In genomic region chr11:118304227-118304808, GRCh38 we compare ENCODE assay signal across 12 cellular contexts. TPM values are rescaled to one million over a fixed set of nuclear protein-coding genes. Genes with fewer than 3 reads are reported as not detected.
A peak's percentile ranks its signal among the peaks of the same experiment; 100 is the strongest.
DNase-seq lines count a peak whose midpoint lies in the region; ATAC-seq, FAIRE-seq and TF ChIP-seq lines count a peak whose summit lies in the region.
"Had no signal": no experiment of that assay in that cellular context is flagged by ENCODE, and none has a peak within 500 bp of the region (broad histone marks: within the 10 kb centered on the region; RNA-seq: fewer than 3 reads in every experiment).

Gene CD3E, plus strand, starts transcription at chr11:118304730. Its CDS starts 223 bp downstream, at chr11:118304953.

- peaks cover 16% of the 10 kb centered on the region for H3K36me3 ChIP-seq in thymus (ENCODE audit: control insufficient read depth, insufficient read depth)

- H3K27me3 ChIP-seq in thymus (ENCODE audit: control insufficient read depth, insufficient read depth): no peaks in the 10 kb centered on the region

- WGBS in thymus: 7% methylated on average over 3 of the region's 3 CpGs

- no peaks in the 10 kb centered on the region for H3K9me3 ChIP-seq in T-helper 17 cell (ENCODE audit: control insufficient read depth, low read length, poor library complexity, severe bottlenecking)
- H3K9me3 ChIP-seq in thymus (ENCODE audit: control insufficient read depth): no peaks in the 10 kb centered on the region

- H3K27ac ChIP-seq in thymus (ENCODE audit: low read depth): peak within 1 kb of the TSS; percentile 98
- H3K27ac ChIP-seq: hepatocyte had no signal

- peaks cover 14% of the 10 kb centered on the region for H3K36me3 Mint-ChIP-seq in T-helper 17 cell (ENCODE audit: low read depth)
- peaks cover 21 to 40% (median 37%) of the 10 kb centered on the region in 3 donors for H3K36me3 Mint-ChIP-seq in naive thymus-derived CD8-positive, alpha-beta T cell
- H3K36me3 Mint-ChIP-seq: naive B cell had no signal

- peak within 1 kb of the TSS; percentile 100 for H3K27ac Mint-ChIP-seq in T-helper 17 cell
- peak within 1 kb of the TSS; percentile 98 to 100 (median 99) for H3K27ac Mint-ChIP-seq in naive thymus-derived CD8-positive, alpha-beta T cell

- H3K4me1 ChIP-seq in thymus (ENCODE audit: control insufficient read depth, insufficient read depth, low read length): peaks cover 27% of the 10 kb centered on the region

- TF ChIP-seq POLR2A in GM12892 (IDR thresholded peaks at IDR 0.05; ENCODE audit: low read depth, low read length): no peak

- peaks cover 48% of the 10 kb centered on the region for H3K4me1 Mint-ChIP-seq in T-helper 17 cell
- peaks cover 46 to 90% (median 76%) of the 10 kb centered on the region in 4 donors for H3K4me1 Mint-ChIP-seq in naive thymus-derived CD8-positive, alpha-beta T cell

- no peaks in the 10 kb centered on the region for H3K27me3 Mint-ChIP-seq in T-helper 17 cell
- no peaks in the 10 kb centered on the region for H3K27me3 Mint-ChIP-seq in naive thymus-derived CD8-positive, alpha-beta T cell

- ATAC-seq in T-helper 17 cell (peak; percentile 85), GM18907 (IDR thresholded peaks at IDR 0.05; ENCODE audit: unreplicated experiment) (no peak), HG03432 (IDR thresholded peaks at IDR 0.05; ENCODE audit: unreplicated experiment) (no peak)
- peak; percentile 65 to 75 for ATAC-seq in naive thymus-derived CD8-positive, alpha-beta T cell

- FAIRE-seq in GM12892 (lab: Jason Lieb, UNC): no peak

- POLR2A ChIA-PET in naive thymus-derived CD8-positive, alpha-beta T cell (lab: Charles Lee): interaction anchor here (0.6 to 4.2 kb wide), 16 partner anchors 9 to 608 kb away, joined by 3 to 33 read pairs (median 6); partner anchors contain the start of genes JAML, KMT2A, MPZL3 and UBE4A

- DNase-seq in T-helper 17 cell (peak in 2 of 3 donors; percentile 43 to 48), activated T-helper 1 cell treated with Interleukin-2 at 50 U/mL for 16 hours (ENCODE audit: low read depth) (peak; percentile 50), GM12892 (ENCODE audit: insufficient read length) (no peak), GM03348 (ENCODE audit: low spot score) (no peak)
- peak in 9 of 10 donors; percentile 25 to 84 (median 64) for DNase-seq in naive thymus-derived CD8-positive, alpha-beta T cell
- DNase-seq: GF-D8, naive B cell, NCI-H2081 treated with DMSO at 0.1 percent for 48 hours had no signal

- peak within 1 kb of the TSS; percentile 100 for H3K4me3 Mint-ChIP-seq in T-helper 17 cell
- peak within 1 kb of the TSS; percentile 90 to 100 (median 99) for H3K4me3 Mint-ChIP-seq in naive thymus-derived CD8-positive, alpha-beta T cell
- H3K4me3 Mint-ChIP-seq: naive B cell had no signal

- H3K9me3 Mint-ChIP-seq in naive thymus-derived CD8-positive, alpha-beta T cell: no peaks in the 10 kb centered on the region
- H3K9me3 Mint-ChIP-seq: naive B cell had no signal

- H3K4me3 ChIP-seq in thymus (ENCODE audit: low read length): peak within 1 kb of the TSS; percentile 63
- H3K4me3 ChIP-seq: hepatocyte had no signal

RNA-seq across cellular contexts. Expression of gene CD3E, which starts in this region (rescaled TPM):
- total RNA-seq in T-helper 17 cell: 100 to 1,000 TPM; 511 to 544 TPM
- total RNA-seq in naive thymus-derived CD8-positive, alpha-beta T cell: 100 to 1,000 TPM; 564 to 620 TPM
- 1,000 to 10,000 TPM in 1 of 3 donors, 100 to 1,000 TPM in 2; 811 to 1,213 (median 948) TPM for polyA plus RNA-seq in naive thymus-derived CD8-positive, alpha-beta T cell
- 328 TPM for polyA plus RNA-seq in thymus
- polyA plus RNA-seq in GM12892 (2012; ENCODE audit: missing spikeins): 0.25 TPM
- total RNA-seq: hepatocyte had no signal
- polyA plus RNA-seq: hepatocyte had no signal

Comparison
In these comparisons a context has a peak if more than half of its experiments do, and no peak if none do; other contexts are left out.
1. ATAC-seq: peak in T-helper 17 cell (single experiment) and naive thymus-derived CD8-positive, alpha-beta T cell (2 of 2); none in GM18907 (single experiment) and HG03432 (single experiment).
2. DNase-seq: peak in T-helper 17 cell (2 of 3), activated T-helper 1 cell treated with Interleukin-2 at 50 U/mL for 16 hours (single experiment) and naive thymus-derived CD8-positive, alpha-beta T cell (9 of 10); none in GM12892 (single experiment) and GM03348 (single experiment).